ENCODE assay signal across 34 cellular contexts in the genomic region with DNA sequence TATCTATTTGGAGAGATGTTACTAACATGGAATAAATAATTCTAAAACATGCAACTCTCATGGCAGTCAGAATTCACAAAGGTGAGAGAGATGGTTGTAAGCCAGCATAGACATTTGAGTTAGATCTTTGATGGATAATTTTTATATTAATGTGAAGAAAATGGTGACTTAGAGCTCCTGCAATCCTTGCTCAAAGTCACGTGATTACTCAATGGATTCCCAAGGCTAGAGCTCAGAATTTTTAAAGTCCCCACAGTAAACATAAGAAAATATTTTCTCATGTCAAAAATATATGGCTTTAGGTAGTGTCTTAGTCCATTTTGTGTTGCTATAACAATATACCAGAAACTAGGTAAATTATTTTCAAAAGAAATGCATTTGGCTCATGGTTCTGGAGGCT.
DNase-seq lines count a peak whose midpoint lies in the region; ATAC-seq, FAIRE-seq and TF ChIP-seq lines count a peak whose summit lies in the region.
"Had no signal": no experiment of that assay in that cellular context is flagged by ENCODE, and none has a peak within 500 bp of the region (broad histone marks: within the 10 kb centered on the region; RNA-seq: fewer than 3 reads in every experiment).

No MANE protein-coding gene starts in this region.

- ATAC-seq in HepG2 (no peak), right lobe of liver (no peak), A549 (no peak), IMR-90 (ENCODE audit: low read depth) (no peak), K562 (no peak)
- ATAC-seq: CD8-positive, alpha-beta T cell had no signal

- in situ Hi-C loops in HepG2 (cut with HindIII; ENCODE audit: extremely low pct_ligation_motif_present, low pct_unique_long_range_greater_than_20kb) (no loop called here), IMR-90 (cut with MboI; ENCODE audit: low sequenced_read_pairs) (loop anchor here (25.0 kb wide), 3 partner anchors 297 to 1197 kb away; no protein-coding TSS in a partner anchor), K562 (cut with MboI) (loop anchor here (25.0 kb wide), 2 partner anchors 672 to 1447 kb away; a partner anchor contains a TSS)

- dilution Hi-C loops in IMR-90 (cut with HindIII; ENCODE audit: low sequenced_read_pairs, unreplicated experiment): no loop called here

- H3K4ac ChIP-seq in IMR-90 (ENCODE audit: low read depth, low read length): no peak overlapping the region

- H2AFZ ChIP-seq in HepG2 (ENCODE audit: low read length) (no peak overlapping the region), IMR-90 (replicated peaks; ENCODE audit: low read length, poor library complexity) (no peak overlapping the region), K562 (ENCODE audit: low read depth, low read length) (no peak overlapping the region)

- POLR2A ChIA-PET in HepG2 (lab: Yijun Ruan, JAX) (no interaction called here), A549 (lab: Yijun Ruan, JAX) (no interaction called here), IMR-90 (lab: Charles Lee; ENCODE audit: unreplicated experiment) (no interaction called here), K562 (lab: Yijun Ruan, JAX) (no interaction called here)

- no peak overlapping the region for H3K14ac ChIP-seq in IMR-90 (replicated peaks; ENCODE audit: low read depth, low read length)

- H4K5ac ChIP-seq in IMR-90 (ENCODE audit: low read depth, low read length): no peak overlapping the region

- FAIRE-seq in HepG2 (lab: Jason Lieb, UNC) (no peak), A549 (lab: Jason Lieb, UNC) (no peak), K562 (lab: Jason Lieb, UNC) (no peak)
- FAIRE-seq: A204.1, D721Med had no signal

- H3K9me1 ChIP-seq in IMR-90 (ENCODE audit: insufficient read depth, low read length) (peaks cover 8% of the 10 kb centered on the region; the same call in 1 of the 2 replicates), K562 (ENCODE audit: control insufficient read depth, insufficient read depth, low read length) (no peaks in the 10 kb centered on the region)

- no peak overlapping the region for H4K91ac ChIP-seq in IMR-90 (ENCODE audit: insufficient read depth, low read depth, low read length)

- no peak overlapping the region for H3K56ac ChIP-seq in IMR-90 (ENCODE audit: extremely low read depth, insufficient read depth, low read length)

- no peak overlapping the region for H2BK20ac ChIP-seq in IMR-90 (ENCODE audit: low read depth, low read length)

- no peak overlapping the region for H2BK120ac ChIP-seq in IMR-90 (ENCODE audit: low read depth, low read length)

- H3K18ac ChIP-seq in IMR-90 (ENCODE audit: low read depth, low read length): no peak overlapping the region

- TF ChIP-seq EP300 in HepG2 (IDR thresholded peaks at IDR 0.05; ENCODE audit: low read depth in 2 of 2, low read length in 2 of 2) (no peak), HepG2 (CRISPR knock-in tag; IDR thresholded peaks at IDR 0.05; ENCODE audit: borderline replicate concordance) (no peak), A549 (IDR thresholded peaks at IDR 0.05) (no peak), K562 (IDR thresholded peaks at IDR 0.05; ENCODE audit: low read length) (no peak)

- H3K9ac ChIP-seq in HepG2 (ENCODE audit: insufficient read depth, low read depth, low read length) (no peak overlapping the region), IMR-90 (ENCODE audit: low read depth, low read length) (no peak overlapping the region), K562 (ENCODE audit: insufficient read depth in 1 of 2, low read depth in 2 of 2, low read length in 2 of 2) (no peak overlapping the region)
- H3K9ac ChIP-seq: BLaER1; BLaER1 treated with 17β-estradiol and CSF1 and Interleukin-3, amounts not matched to agents 10 nM and 100 nM had no signal

- H3K36me3 ChIP-seq in HepG2 (replicated peaks in 1 of 2; ENCODE audit: control insufficient read depth in 1 of 2, insufficient read depth in 2 of 2, low read length in 2 of 2) (no peaks in the 10 kb centered on the region), right lobe of liver (no peaks in the 10 kb centered on the region), IMR-90 (ENCODE audit: control insufficient read depth, insufficient read depth, low read length) (no peaks in the 10 kb centered on the region), K562 (ENCODE audit: control insufficient read depth, insufficient read depth, low read length) (no peaks in the 10 kb centered on the region), H7 (replicated peaks; ENCODE audit: control insufficient read depth, insufficient read depth, low read length) (no peaks in the 10 kb centered on the region)
- H3K36me3 ChIP-seq: BE2C; BLaER1; BLaER1 treated with 17β-estradiol and CSF1 and Interleukin-3, amounts not matched to agents 10 nM and 100 nM had no signal

- TF ChIP-seq RAD21 in HepG2 (CRISPR knock-in tag; IDR thresholded peaks at IDR 0.05): no peak
- TF ChIP-seq RAD21 in A549 (conservative IDR thresholded peaks at IDR 0.05 in 1 of 2, IDR thresholded peaks at IDR 0.05 in 1 of 2): no peak
- no peak for TF ChIP-seq RAD21 in IMR-90 (IDR thresholded peaks at IDR 0.05; ENCODE audit: low read length)
- no peak for TF ChIP-seq RAD21 in K562 (CRISPR knock-in tag; conservative IDR thresholded peaks at IDR 0.05 in 1 of 2, IDR thresholded peaks at IDR 0.05 in 1 of 2)

- H2AK9ac ChIP-seq in IMR-90 (replicated peaks; ENCODE audit: low read depth, low read length, poor library complexity): no peak overlapping the region

- H2BK15ac ChIP-seq in IMR-90 (ENCODE audit: low read depth, low read length): 0 out of 3 replicates have a peak overlapping the region, but pooled peaks have one; percentile 28

- peak overlapping the region; percentile 49; the same call in 1 of the 2 replicates for H2AK5ac ChIP-seq in IMR-90 (ENCODE audit: low read depth, low read length)

- H3K4me3 ChIP-seq in HepG2 (replicated peaks in 1 of 3; ENCODE audit: insufficient read depth in 1 of 3, low read depth in 2 of 3, low read length in 3 of 3): no peak overlapping the region
- H3K4me3 ChIP-seq in right lobe of liver: no peak overlapping the region
- no peak overlapping the region for H3K4me3 ChIP-seq in A549
- no peak overlapping the region for H3K4me3 ChIP-seq in IMR-90 (ENCODE audit: insufficient read depth, low read depth, low read length)
- H3K4me3 ChIP-seq in K562: no peak overlapping the region
- no peak overlapping the region for H3K4me3 ChIP-seq in H7 (ENCODE audit: insufficient read depth, low read depth, low read length)
- H3K4me3 ChIP-seq: BLaER1; BLaER1 treated with 17β-estradiol and CSF1 and Interleukin-3, amounts not matched to agents 10 nM and 100 nM had no signal

- intact Hi-C loops in HepG2 (cut with micrococcal nuclease; ENCODE audit: unreplicated experiment): no loop called here
- intact Hi-C loops in right lobe of liver (cut with DNase I): no loop called here
- intact Hi-C loops in IMR-90 (cut with micrococcal nuclease): no loop called here
- intact Hi-C loops in K562 (cut with micrococcal nuclease): no loop called here

- H3K27ac ChIP-seq in HepG2 (ENCODE audit: extremely low read length, insufficient read depth, low read length) (no peak overlapping the region), right lobe of liver (no peak overlapping the region), A549 (no peak overlapping the region), IMR-90 (ENCODE audit: insufficient read depth, low read length) (no peak overlapping the region), K562 (ENCODE audit: extremely low read depth, low read depth, low read length) (no peak overlapping the region)
- H3K27ac ChIP-seq: 22Rv1; BLaER1; BLaER1 treated with 17β-estradiol and CSF1 and Interleukin-3, amounts not matched to agents 10 nM and 100 nM; C4-2B had no signal

- H3K23ac ChIP-seq in IMR-90 (ENCODE audit: low read depth, low read length): no peak overlapping the region

- H4K8ac ChIP-seq in IMR-90 (ENCODE audit: low read depth in 2 of 2, low read length in 2 of 2): no peak overlapping the region

- BruUV-seq in HepG2 (replicated peaks; lab: Mats Ljungman, UMichigan) (no TSS peak), IMR-90 (replicated peaks; lab: Mats Ljungman, UMichigan) (no TSS peak), K562 (replicated peaks; lab: Mats Ljungman, UMichigan) (no TSS peak)

- H3K79me1 ChIP-seq in IMR-90 (ENCODE audit: low read depth in 1 of 2, low read length in 2 of 2): no peaks in the 10 kb centered on the region

- DNase-seq in HepG2 (ENCODE audit: low spot score): no peak
- DNase-seq in right lobe of liver: no peak
- DNase-seq in A549 (ENCODE audit: low read depth in 1 of 2, low spot score in 1 of 2): no peak
- no peak for DNase-seq in IMR-90
- no peak for DNase-seq in K562 (ENCODE audit: extremely low read depth in 1 of 4, low spot score in 3 of 4)
- no peak for DNase-seq in H7
- DNase-seq in DMS153 treated with DMSO at 0.1 percent for 48 hours (lab: John Stamatoyannopoulos, UW; ENCODE audit: unreplicated experiment): no peak
- DNase-seq in NCI-H2196 treated with DMSO at 0.1 percent for 48 hours (lab: John Stamatoyannopoulos, UW; ENCODE audit: unreplicated experiment): no peak
- DNase-seq: 8988T; ACHN; AML-193; BE2C; C1 segment of cervical spinal cord; Caco-2; Calu3; CD4-positive, alpha-beta memory T cell; CD4-positive, alpha-beta T cell; CD4-positive, CD25-positive, alpha-beta regulatory T cell; CD8-positive, alpha-beta memory T cell; CD8-positive, alpha-beta T cell; COR-L47; DMS 273 treated with DMSO at 0.1 percent for 48 hours; DMS153; DMS53; DMS79; DMS79 treated with DMSO at 0.1 percent for 48 hours; DND-41; EL had no signal

- H3K9me3 ChIP-seq in HepG2 (ENCODE audit: low read length) (peaks cover 11% of the 10 kb centered on the region), right lobe of liver (no peaks in the 10 kb centered on the region), A549 (no peaks in the 10 kb centered on the region), IMR-90 (ENCODE audit: control insufficient read depth, insufficient read depth, low read length) (no peaks in the 10 kb centered on the region), K562 (replicated peaks; ENCODE audit: control insufficient read depth, insufficient read depth, low read depth, low read length) (no peaks in the 10 kb centered on the region)
- H3K9me3 ChIP-seq: BE2C; BLaER1; BLaER1 treated with 17β-estradiol and CSF1 and Interleukin-3, amounts not matched to agents 10 nM and 100 nM; Caco-2 had no signal

- no peak overlapping the region for H2BK5ac ChIP-seq in IMR-90 (ENCODE audit: low read depth, low read length, poor library complexity, severe bottlenecking)

- H3K27me3 ChIP-seq in HepG2 (ENCODE audit: control insufficient read depth in 1 of 2, insufficient read depth in 2 of 2, low read length in 2 of 2): no peaks in the 10 kb centered on the region
- no peaks in the 10 kb centered on the region for H3K27me3 ChIP-seq in right lobe of liver
- no peaks in the 10 kb centered on the region for H3K27me3 ChIP-seq in IMR-90 (ENCODE audit: control insufficient read depth, insufficient read depth, low read length)
- no peaks in the 10 kb centered on the region for H3K27me3 ChIP-seq in K562 (ENCODE audit: control insufficient read depth in 2 of 2, insufficient read depth in 2 of 2, low read length in 2 of 2)
- H3K27me3 ChIP-seq in H7 (ENCODE audit: control insufficient read depth, insufficient read depth, low read length): no peaks in the 10 kb centered on the region
- H3K27me3 ChIP-seq: BE2C; BLaER1; BLaER1 treated with 17β-estradiol and CSF1 and Interleukin-3, amounts not matched to agents 10 nM and 100 nM had no signal

- WGBS in HepG2 (ENCODE audit: low lambda C conversion rate): 0% methylated on average over 1 of the region's 1 CpG
- WGBS in right lobe of liver (ENCODE audit: insufficient coverage, low coverage, low lambda C conversion rate, missing lambda C conversion rate): 57% methylated on average over 1 of the region's 1 CpG
- WGBS in A549 (ENCODE audit: missing lambda C conversion rate): 0% methylated on average over 1 of the region's 1 CpG
- WGBS in IMR-90 (ENCODE audit: extremely low coverage in 2 of 2, insufficient read length in 1 of 2), 2 experiments: no CpG with 5 or more reads among the region's 1 CpG
- WGBS in K562 (ENCODE audit: insufficient coverage, low coverage, missing lambda C conversion rate): 0% methylated on average over 1 of the region's 1 CpG

- no peak overlapping the region for H3K4me2 ChIP-seq in HepG2 (ENCODE audit: low read depth, low read length)
- H3K4me2 ChIP-seq in A549: no peak overlapping the region
- no peak overlapping the region for H3K4me2 ChIP-seq in IMR-90 (ENCODE audit: low read depth, low read length)
- no peak overlapping the region for H3K4me2 ChIP-seq in K562 (ENCODE audit: insufficient read depth, low read length)
- H3K4me2 ChIP-seq: BLaER1; BLaER1 treated with 17β-estradiol and CSF1 and Interleukin-3, amounts not matched to agents 10 nM and 100 nM had no signal

- H4K20me1 ChIP-seq in HepG2 (ENCODE audit: insufficient read depth, low read length): no peaks in the 10 kb centered on the region
- H4K20me1 ChIP-seq in IMR-90 (ENCODE audit: insufficient read depth, low read length): no peaks in the 10 kb centered on the region
- H4K20me1 ChIP-seq in K562 (replicated peaks; ENCODE audit: control insufficient read depth, insufficient read depth, low read length): no peaks in the 10 kb centered on the region
- H4K20me1 ChIP-seq: BLaER1; BLaER1 treated with 17β-estradiol and CSF1 and Interleukin-3, amounts not matched to agents 10 nM and 100 nM had no signal

- TF ChIP-seq POLR2A in HepG2 (IDR thresholded peaks at IDR 0.05; ENCODE audit: insufficient read depth in 1 of 2, low read depth in 2 of 2, low read length in 2 of 2): no peak
- TF ChIP-seq POLR2A in right lobe of liver (IDR thresholded peaks at IDR 0.05): no peak
- TF ChIP-seq POLR2A in A549 (IDR thresholded peaks at IDR 0.05; ENCODE audit: low read length): no peak
- TF ChIP-seq POLR2A in IMR-90 (IDR thresholded peaks at IDR 0.05; ENCODE audit: low read depth, low read length): no peak
- TF ChIP-seq POLR2A in K562 (conservative IDR thresholded peaks at IDR 0.05): no peak

- H3K4me1 ChIP-seq in HepG2 (ENCODE audit: insufficient read depth, low read length) (no peaks in the 10 kb centered on the region), right lobe of liver (no peaks in the 10 kb centered on the region), A549 (no peaks in the 10 kb centered on the region), IMR-90 (ENCODE audit: control insufficient read depth, insufficient read depth, low read length) (peaks cover 12% of the 10 kb centered on the region), K562 (replicated peaks in 1 of 2; ENCODE audit: control insufficient read depth in 2 of 2, insufficient read depth in 2 of 2, low read length in 2 of 2) (no peaks in the 10 kb centered on the region)
- H3K4me1 ChIP-seq: BE2C; BLaER1; BLaER1 treated with 17β-estradiol and CSF1 and Interleukin-3, amounts not matched to agents 10 nM and 100 nM; Caco-2 had no signal

- TF ChIP-seq CTCF in HepG2 (CRISPR knock-in tag; IDR thresholded peaks at IDR 0.05) (no peak), right lobe of liver (IDR thresholded peaks at IDR 0.05) (no peak), A549 (IDR thresholded peaks at IDR 0.05) (no peak), IMR-90 (conservative IDR thresholded peaks at IDR 0.05; ENCODE audit: low read depth, low read length) (no peak), K562 (IDR thresholded peaks at IDR 0.05 in 2 of 3, conservative IDR thresholded peaks at IDR 0.05 in 1 of 3; ENCODE audit: insufficient read depth in 2 of 3, low read depth in 1 of 3, low read length in 3 of 3) (no peak)

- CTCF ChIA-PET in HepG2 (lab: Yijun Ruan, JAX; ENCODE audit: low intra/inter-chr PET ratio, low total read pairs) (no interaction called here), A549 (lab: Yijun Ruan, JAX) (interaction anchor here (0.9 to 2.0 kb wide), 2 partner anchors 62 to 1454 kb away, joined by 3 to 8 read pairs; no protein-coding TSS in a partner anchor), IMR-90 (lab: Yijun Ruan, JAX) (no interaction called here), K562 (lab: Yijun Ruan, JAX; ENCODE audit: low intra/inter-chr PET ratio) (no interaction called here)

- H3K79me2 ChIP-seq in HepG2 (ENCODE audit: insufficient read depth, low read length) (no peaks in the 10 kb centered on the region), K562 (ENCODE audit: control insufficient read depth, insufficient read depth, low read length) (no peaks in the 10 kb centered on the region)
